In the genomic region with DNA sequence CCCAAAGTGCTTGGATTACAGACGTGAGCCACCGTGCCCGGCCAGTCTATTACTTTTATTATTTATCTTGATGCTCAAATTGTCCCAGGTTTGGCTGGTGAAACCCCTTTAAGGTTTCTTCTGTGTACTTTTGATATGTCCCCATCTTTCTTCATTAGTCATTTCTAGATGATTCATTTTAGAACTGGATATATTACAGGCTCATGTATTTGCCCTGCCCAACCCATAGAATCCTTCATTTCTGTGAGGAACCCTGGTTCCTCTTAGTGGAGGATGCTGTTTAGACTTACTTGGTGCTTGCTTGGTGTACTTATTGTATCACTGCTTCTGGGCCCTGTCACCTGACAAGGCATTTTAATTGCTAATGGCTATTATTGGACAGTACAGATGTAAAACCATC, we compare ENCODE assay signal across 2 cellular contexts.
TF ChIP-seq lines count a peak whose summit lies in the region.

No MANE protein-coding gene starts in this region.

TF ChIP-seq in GM12878, 131 proteins besides CTCF, POLR2A, EP300 and RAD21:
- TF ChIP-seq JUNB (IDR thresholded peaks at IDR 0.05) (peak; percentile 79), TCF7 (IDR thresholded peaks at IDR 0.05; ENCODE audit: borderline replicate concordance) (0 out of 2 replicates have a peak, but pooled peaks have one; percentile 18), SP1 (IDR thresholded peaks at IDR 0.05; ENCODE audit: low read depth, low read length) (no peak), NRF1 (conservative IDR thresholded peaks at IDR 0.05; ENCODE audit: low read depth, low read length) (no peak), ETV6 (conservative IDR thresholded peaks at IDR 0.05 in 1 of 2, IDR thresholded peaks at IDR 0.05 in 1 of 2; ENCODE audit: borderline replicate concordance in 1 of 2, low read depth in 1 of 2) (peak in 1 of 2 experiments; percentile 37; a peak in 1 of 4 replicates), RUNX3 (IDR thresholded peaks at IDR 0.05; ENCODE audit: low read length) (peak; percentile 12; the same call in 1 of the 2 replicates)
- TF ChIP-seq, protein P1, sequence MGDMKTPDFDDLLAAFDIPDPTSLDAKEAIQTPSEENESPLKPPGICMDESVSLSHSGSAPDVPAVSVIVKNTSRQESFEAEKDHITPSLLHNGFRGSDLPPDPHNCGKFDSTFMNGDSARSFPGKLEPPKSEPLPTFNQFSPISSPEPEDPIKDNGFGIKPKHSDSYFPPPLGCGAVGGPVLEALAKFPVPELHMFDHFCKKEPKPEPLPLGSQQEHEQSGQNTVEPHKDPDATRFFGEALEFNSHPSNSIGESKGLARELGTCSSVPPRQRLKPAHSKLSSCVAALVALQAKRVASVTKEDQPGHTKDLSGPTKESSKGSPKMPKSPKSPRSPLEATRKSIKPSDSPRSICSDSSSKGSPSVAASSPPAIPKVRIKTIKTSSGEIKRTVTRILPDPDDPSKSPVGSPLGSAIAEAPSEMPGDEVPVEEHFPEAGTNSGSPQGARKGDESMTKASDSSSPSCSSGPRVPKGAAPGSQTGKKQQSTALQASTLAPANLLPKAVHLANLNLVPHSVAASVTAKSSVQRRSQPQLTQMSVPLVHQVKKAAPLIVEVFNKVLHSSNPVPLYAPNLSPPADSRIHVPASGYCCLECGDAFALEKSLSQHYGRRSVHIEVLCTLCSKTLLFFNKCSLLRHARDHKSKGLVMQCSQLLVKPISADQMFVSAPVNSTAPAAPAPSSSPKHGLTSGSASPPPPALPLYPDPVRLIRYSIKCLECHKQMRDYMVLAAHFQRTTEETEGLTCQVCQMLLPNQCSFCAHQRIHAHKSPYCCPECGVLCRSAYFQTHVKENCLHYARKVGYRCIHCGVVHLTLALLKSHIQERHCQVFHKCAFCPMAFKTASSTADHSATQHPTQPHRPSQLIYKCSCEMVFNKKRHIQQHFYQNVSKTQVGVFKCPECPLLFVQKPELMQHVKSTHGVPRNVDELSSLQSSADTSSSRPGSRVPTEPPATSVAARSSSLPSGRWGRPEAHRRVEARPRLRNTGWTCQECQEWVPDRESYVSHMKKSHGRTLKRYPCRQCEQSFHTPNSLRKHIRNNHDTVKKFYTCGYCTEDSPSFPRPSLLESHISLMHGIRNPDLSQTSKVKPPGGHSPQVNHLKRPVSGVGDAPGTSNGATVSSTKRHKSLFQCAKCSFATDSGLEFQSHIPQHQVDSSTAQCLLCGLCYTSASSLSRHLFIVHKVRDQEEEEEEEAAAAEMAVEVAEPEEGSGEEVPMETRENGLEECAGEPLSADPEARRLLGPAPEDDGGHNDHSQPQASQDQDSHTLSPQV (IDR thresholded peaks at IDR 0.05), result no peak
- TF ChIP-seq, protein P2, sequence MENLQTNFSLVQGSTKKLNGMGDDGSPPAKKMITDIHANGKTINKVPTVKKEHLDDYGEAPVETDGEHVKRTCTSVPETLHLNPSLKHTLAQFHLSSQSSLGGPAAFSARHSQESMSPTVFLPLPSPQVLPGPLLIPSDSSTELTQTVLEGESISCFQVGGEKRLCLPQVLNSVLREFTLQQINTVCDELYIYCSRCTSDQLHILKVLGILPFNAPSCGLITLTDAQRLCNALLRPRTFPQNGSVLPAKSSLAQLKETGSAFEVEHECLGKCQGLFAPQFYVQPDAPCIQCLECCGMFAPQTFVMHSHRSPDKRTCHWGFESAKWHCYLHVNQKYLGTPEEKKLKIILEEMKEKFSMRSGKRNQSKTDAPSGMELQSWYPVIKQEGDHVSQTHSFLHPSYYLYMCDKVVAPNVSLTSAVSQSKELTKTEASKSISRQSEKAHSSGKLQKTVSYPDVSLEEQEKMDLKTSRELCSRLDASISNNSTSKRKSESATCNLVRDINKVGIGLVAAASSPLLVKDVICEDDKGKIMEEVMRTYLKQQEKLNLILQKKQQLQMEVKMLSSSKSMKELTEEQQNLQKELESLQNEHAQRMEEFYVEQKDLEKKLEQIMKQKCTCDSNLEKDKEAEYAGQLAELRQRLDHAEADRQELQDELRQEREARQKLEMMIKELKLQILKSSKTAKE (IDR thresholded peaks at IDR 0.05; ENCODE audit: low read depth, poor library complexity, severe bottlenecking), result no peak

TF ChIP-seq in HepG2, 621 proteins besides CTCF, POLR2A, EP300 and RAD21:
- TF ChIP-seq, protein P3, sequence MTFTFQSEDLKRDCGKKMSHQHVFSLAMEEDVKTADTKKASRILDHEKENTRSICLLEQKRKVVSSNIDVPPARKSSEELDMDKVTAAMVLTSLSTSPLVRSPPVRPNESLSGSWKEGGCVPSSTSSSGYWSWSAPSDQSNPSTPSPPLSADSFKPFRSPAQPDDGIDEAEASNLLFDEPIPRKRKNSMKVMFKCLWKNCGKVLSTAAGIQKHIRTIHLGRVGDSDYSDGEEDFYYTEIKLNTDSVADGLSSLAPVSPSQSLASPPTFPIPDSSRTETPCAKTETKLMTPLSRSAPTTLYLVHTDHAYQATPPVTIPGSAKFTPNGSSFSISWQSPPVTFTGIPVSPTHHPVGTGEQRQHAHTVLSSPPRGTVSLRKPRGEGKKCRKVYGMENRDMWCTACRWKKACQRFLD (CRISPR knock-in tag; IDR thresholded peaks at IDR 0.05; ENCODE audit: borderline replicate concordance), result no peak
- TF ChIP-seq ZFP90 (CRISPR knock-in tag; IDR thresholded peaks at IDR 0.05; ENCODE audit: borderline replicate concordance) (no peak), HNF4A (CRISPR knock-in tag; IDR thresholded peaks at IDR 0.05) (no peak), NFE2 (CRISPR knock-in tag; IDR thresholded peaks at IDR 0.05) (no peak), GATAD1 (CRISPR knock-in tag; IDR thresholded peaks at IDR 0.05) (no peak), HNRNPH1 (optimal IDR thresholded peaks at IDR 0.05; ENCODE audit: low read depth, low read length) (no peak), ZNF790 (CRISPR knock-in tag; IDR thresholded peaks at IDR 0.05; ENCODE audit: borderline replicate concordance) (no peak)
- TF ChIP-seq, protein P4, sequence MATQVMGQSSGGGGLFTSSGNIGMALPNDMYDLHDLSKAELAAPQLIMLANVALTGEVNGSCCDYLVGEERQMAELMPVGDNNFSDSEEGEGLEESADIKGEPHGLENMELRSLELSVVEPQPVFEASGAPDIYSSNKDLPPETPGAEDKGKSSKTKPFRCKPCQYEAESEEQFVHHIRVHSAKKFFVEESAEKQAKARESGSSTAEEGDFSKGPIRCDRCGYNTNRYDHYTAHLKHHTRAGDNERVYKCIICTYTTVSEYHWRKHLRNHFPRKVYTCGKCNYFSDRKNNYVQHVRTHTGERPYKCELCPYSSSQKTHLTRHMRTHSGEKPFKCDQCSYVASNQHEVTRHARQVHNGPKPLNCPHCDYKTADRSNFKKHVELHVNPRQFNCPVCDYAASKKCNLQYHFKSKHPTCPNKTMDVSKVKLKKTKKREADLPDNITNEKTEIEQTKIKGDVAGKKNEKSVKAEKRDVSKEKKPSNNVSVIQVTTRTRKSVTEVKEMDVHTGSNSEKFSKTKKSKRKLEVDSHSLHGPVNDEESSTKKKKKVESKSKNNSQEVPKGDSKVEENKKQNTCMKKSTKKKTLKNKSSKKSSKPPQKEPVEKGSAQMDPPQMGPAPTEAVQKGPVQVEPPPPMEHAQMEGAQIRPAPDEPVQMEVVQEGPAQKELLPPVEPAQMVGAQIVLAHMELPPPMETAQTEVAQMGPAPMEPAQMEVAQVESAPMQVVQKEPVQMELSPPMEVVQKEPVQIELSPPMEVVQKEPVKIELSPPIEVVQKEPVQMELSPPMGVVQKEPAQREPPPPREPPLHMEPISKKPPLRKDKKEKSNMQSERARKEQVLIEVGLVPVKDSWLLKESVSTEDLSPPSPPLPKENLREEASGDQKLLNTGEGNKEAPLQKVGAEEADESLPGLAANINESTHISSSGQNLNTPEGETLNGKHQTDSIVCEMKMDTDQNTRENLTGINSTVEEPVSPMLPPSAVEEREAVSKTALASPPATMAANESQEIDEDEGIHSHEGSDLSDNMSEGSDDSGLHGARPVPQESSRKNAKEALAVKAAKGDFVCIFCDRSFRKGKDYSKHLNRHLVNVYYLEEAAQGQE (IDR thresholded peaks at IDR 0.05; ENCODE audit: borderline replicate concordance in 1 of 2, low read depth in 1 of 2, low read length in 2 of 2), result no peak
